1 cellular context compared by ENCODE assay signal in genomic region chr9:97475079-97475478, GRCh38.
TF ChIP-seq lines count a peak whose summit lies in the region.

No MANE protein-coding gene starts in this region.

TF ChIP-seq in HEK293T, 16 proteins besides CTCF, POLR2A, EP300 and RAD21:
- TF ChIP-seq, protein P1, sequence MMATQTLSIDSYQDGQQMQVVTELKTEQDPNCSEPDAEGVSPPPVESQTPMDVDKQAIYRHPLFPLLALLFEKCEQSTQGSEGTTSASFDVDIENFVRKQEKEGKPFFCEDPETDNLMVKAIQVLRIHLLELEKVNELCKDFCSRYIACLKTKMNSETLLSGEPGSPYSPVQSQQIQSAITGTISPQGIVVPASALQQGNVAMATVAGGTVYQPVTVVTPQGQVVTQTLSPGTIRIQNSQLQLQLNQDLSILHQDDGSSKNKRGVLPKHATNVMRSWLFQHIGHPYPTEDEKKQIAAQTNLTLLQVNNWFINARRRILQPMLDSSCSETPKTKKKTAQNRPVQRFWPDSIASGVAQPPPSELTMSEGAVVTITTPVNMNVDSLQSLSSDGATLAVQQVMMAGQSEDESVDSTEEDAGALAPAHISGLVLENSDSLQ (IDR thresholded peaks at IDR 0.05), result peak; percentile 43
- TF ChIP-seq L3MBTL2 (conservative IDR thresholded peaks at IDR 0.05), result no peak
